In the genomic region with DNA sequence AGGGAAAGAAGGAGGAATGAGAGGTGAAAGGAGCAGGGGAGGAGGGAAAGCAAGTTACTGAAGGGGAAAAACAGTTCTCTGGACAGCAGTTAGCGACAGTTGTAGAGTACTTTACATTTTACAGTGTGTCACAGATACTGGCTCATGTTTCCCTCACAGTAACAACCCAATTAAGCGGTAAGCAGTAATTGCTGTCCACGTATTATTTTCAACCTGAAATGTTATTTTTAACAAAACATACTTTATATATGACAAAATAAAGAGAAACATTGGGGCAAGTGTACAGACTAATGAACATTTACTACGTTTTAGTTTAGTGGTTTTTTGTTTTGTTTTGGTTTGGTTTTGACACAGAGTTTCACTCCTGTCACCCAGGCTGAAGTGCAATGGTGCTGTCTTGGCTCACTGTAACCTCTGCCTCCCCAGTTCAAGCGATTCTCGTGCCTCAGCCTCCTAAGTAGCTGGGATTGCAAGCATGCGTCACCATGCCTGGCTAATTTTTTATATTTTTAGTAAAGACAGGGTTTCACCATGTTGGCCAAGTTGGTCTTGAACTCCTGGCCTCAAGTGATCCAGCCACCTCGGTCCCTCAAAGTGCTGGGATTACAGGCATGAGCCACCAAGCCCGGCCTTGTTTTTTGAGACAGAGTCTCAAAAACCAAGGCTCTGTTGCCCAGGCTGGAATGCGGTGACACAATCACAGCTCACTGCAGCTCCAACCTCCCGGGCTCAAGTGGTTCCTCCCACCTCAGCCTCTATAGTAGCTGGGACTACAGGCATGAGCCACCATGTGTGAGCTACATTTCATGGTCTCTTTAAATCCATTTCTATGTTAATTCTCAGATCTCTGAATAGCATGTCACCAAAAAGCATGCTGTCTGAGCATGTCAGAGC, we compare ENCODE assay signal across 8 cellular contexts. TPM values are rescaled to one million over a fixed set of nuclear protein-coding genes. Genes with fewer than 3 reads are reported as not detected.
DNase-seq lines count a peak whose midpoint lies in the region; ATAC-seq and TF ChIP-seq lines count a peak whose summit lies in the region.

No MANE protein-coding gene starts in this region.

- H3K36me3 ChIP-seq in vagina, result no peaks in the 10 kb centered on the region

- peaks cover 6% of the 10 kb centered on the region for H3K4me1 Mint-ChIP-seq in activated naive CD8-positive, alpha-beta T cell treated with anti-CD3 and anti-CD28 coated beads, Interleukin-2, amount 50 U/mL, for 24 hours
- H3K4me1 Mint-ChIP-seq in naive thymus-derived CD8-positive, alpha-beta T cell, result peaks cover 4 to 6% (median 6%) of the 10 kb centered on the region in 4 donors

- TF ChIP-seq CTCF in vagina (IDR thresholded peaks at IDR 0.05), result no peak

- H3K4me3 ChIP-seq in vagina, result peak overlapping the region in 1 of 2 donors; percentile 9

- POLR2A ChIA-PET in naive thymus-derived CD8-positive, alpha-beta T cell (lab: Charles Lee), result interaction anchor here (0.6 to 2.2 kb wide), 11 partner anchors 19 to 773 kb away, joined by 3 to 9 read pairs (median 4); a partner anchor contains a TSS

- H3K27me3 Mint-ChIP-seq in activated naive CD8-positive, alpha-beta T cell treated with anti-CD3 and anti-CD28 coated beads, Interleukin-2, amount 50 U/mL, for 24 hours, result no peaks in the 10 kb centered on the region
- H3K27me3 Mint-ChIP-seq in naive thymus-derived CD8-positive, alpha-beta T cell, result peaks cover 0 to 4% (median 0%) of the 10 kb centered on the region in 5 donors

- no peak overlapping the region for H3K27ac ChIP-seq in vagina

- no peaks in the 10 kb centered on the region for H3K9me3 ChIP-seq in vagina

- H3K4me1 ChIP-seq in vagina, result no peaks in the 10 kb centered on the region

- intact Hi-C loops in vagina (cut with DNase I), result loop anchor here (10.0 kb wide), 1 partner anchor 252 kb away; a partner anchor contains a TSS

- H3K27ac Mint-ChIP-seq in activated naive CD8-positive, alpha-beta T cell treated with anti-CD3 and anti-CD28 coated beads, Interleukin-2, amount 50 U/mL, for 24 hours, result no peak overlapping the region
- H3K27ac Mint-ChIP-seq in naive thymus-derived CD8-positive, alpha-beta T cell, result peak overlapping the region in 6 of 10 donors; percentile 57 to 88 (median 73)

- no peaks in the 10 kb centered on the region for H3K36me3 Mint-ChIP-seq in activated naive CD8-positive, alpha-beta T cell treated with anti-CD3 and anti-CD28 coated beads, Interleukin-2, amount 50 U/mL, for 24 hours (ENCODE audit: low read depth)
- H3K36me3 Mint-ChIP-seq in naive thymus-derived CD8-positive, alpha-beta T cell, result no peaks in the 10 kb centered on the region

- TF ChIP-seq POLR2A in vagina (IDR thresholded peaks at IDR 0.05), result no peak

- H3K9me3 Mint-ChIP-seq in activated naive CD8-positive, alpha-beta T cell treated with anti-CD3 and anti-CD28 coated beads, Interleukin-2, amount 50 U/mL, for 24 hours, result no peaks in the 10 kb centered on the region
- no peaks in the 10 kb centered on the region for H3K9me3 Mint-ChIP-seq in naive thymus-derived CD8-positive, alpha-beta T cell

- ATAC-seq in HG03460 (IDR thresholded peaks at IDR 0.05; ENCODE audit: unreplicated experiment), result peak; percentile 58
- ATAC-seq in activated naive CD8-positive, alpha-beta T cell treated with anti-CD3 and anti-CD28 coated beads, Interleukin-2, amount 50 U/mL, for 24 hours, result peak; percentile 34
- peak; percentile 7 to 13 for ATAC-seq in naive thymus-derived CD8-positive, alpha-beta T cell

- peak overlapping the region; percentile 73 for H3K4me3 Mint-ChIP-seq in activated naive CD8-positive, alpha-beta T cell treated with anti-CD3 and anti-CD28 coated beads, Interleukin-2, amount 50 U/mL, for 24 hours
- H3K4me3 Mint-ChIP-seq in naive thymus-derived CD8-positive, alpha-beta T cell, result peak overlapping the region; percentile 65 to 87 (median 74)

- DNase-seq in stimulated activated CD4-positive, alpha-beta T cell treated with anti-CD3 and anti-CD28 coated beads, Interleukin-15, amount 100 ng/mL, for 24 hours, result peak; percentile 29
- no peak for DNase-seq in stimulated activated CD4-positive, alpha-beta T cell treated with anti-CD3 and anti-CD28 coated beads, Interleukin-4, amount 100 ng/mL, for 4 hours
- DNase-seq in activated naive CD8-positive, alpha-beta T cell treated with anti-CD3 and anti-CD28 coated beads, Interleukin-2, amount 50 U/mL, for 24 hours, result no peak
- no peak for DNase-seq in naive thymus-derived CD8-positive, alpha-beta T cell
- DNase-seq in vagina (ENCODE audit: extremely low spot score in 2 of 2), result no peak
- no peak for DNase-seq in HUDEP-2 (lab: John Stamatoyannopoulos, UW; ENCODE audit: unreplicated experiment in 76 of 76)
- no peak for DNase-seq in SKM-1 treated with dmso at 0.1 percent for 144 hours (lab: John Stamatoyannopoulos, UW; ENCODE audit: unreplicated experiment)

- no peaks in the 10 kb centered on the region for H3K27me3 ChIP-seq in vagina

RNA-seq across cellular contexts. Expression of a gene that starts 22.6 kb away (rescaled TPM):
- total RNA-seq in naive thymus-derived CD8-positive, alpha-beta T cell, result 100 to 1,000 TPM; 148 to 158 TPM
- 100 to 1,000 TPM; 119 to 160 (median 151) TPM for polyA plus RNA-seq in naive thymus-derived CD8-positive, alpha-beta T cell
- 18.2 TPM for total RNA-seq in vagina

RNA-seq across cellular contexts. Expression of a gene that starts 40.6 kb away (rescaled TPM):
- total RNA-seq in naive thymus-derived CD8-positive, alpha-beta T cell, result 10 to 100 TPM; 24.6 to 26.8 TPM
- 1 to 10 TPM; 2.3 to 5.8 (median 2.7) TPM for polyA plus RNA-seq in naive thymus-derived CD8-positive, alpha-beta T cell
- 6.1 TPM for total RNA-seq in vagina

RNA-seq across cellular contexts. Expression of a gene that starts 59.7 kb away (rescaled TPM):
- 100 to 1,000 TPM; 245 to 250 TPM for total RNA-seq in naive thymus-derived CD8-positive, alpha-beta T cell
- polyA plus RNA-seq in naive thymus-derived CD8-positive, alpha-beta T cell, result 10 to 100 TPM; 39.8 to 63.0 (median 47.3) TPM
- 16.7 TPM for total RNA-seq in vagina

Comparison
In these comparisons a context has a peak if more than half of its experiments do, and no peak if none do; other contexts are left out.
1. RNA of a gene that starts 59.7 kb away (total RNA-seq): 245 to 250 TPM in naive thymus-derived CD8-positive, alpha-beta T cell; 16.7 TPM in vagina (single experiment); every median in the first group is over 10 times any median in the second.
2. Peak in every context shown above with its lines, with median percentiles within 50 percentile points of each other: ATAC-seq.